In the genomic region with DNA sequence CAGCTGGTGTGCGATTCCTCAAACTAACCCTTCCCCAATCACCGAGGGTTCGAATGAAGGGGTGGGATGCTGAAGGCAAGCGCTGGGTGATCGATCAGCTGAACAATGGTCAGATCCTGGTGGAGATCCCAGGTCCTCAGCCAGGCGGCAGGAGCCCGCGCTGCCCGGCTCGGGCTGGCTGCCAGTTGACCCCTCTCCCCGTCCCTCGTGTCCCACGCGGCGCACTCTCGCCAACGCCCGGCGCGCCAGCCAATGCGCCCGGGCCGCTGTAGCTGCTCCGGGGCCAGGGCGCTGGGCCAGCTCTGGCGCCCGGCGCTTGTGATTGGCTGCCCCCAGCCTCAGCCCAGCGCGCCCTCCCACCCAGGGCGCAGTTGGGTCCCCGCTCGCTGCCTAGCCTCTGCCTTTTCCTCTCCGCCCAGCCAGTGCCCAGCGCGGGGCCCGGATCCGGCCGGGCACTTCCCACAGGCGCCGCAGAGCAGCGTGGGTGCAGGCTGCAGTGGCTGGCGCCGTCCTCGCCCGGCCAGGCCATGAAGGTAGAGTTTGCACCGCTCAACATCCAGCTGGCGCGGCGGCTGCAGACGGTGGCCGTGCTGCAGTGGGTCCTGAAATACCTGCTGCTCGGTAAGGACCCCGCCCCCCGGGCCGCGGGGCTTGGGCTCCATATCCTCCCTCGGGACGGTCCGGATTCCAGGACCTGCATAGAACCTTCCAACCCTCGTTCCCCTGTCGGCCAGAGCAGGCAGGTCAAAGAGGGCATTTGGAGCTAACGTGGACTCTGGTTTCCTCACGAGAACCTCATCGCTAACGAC, we compare ENCODE assay signal across 8 cellular contexts. TPM values are rescaled to one million over a fixed set of nuclear protein-coding genes. Genes with fewer than 3 reads are reported as not detected.
A peak's percentile ranks its signal among the peaks of the same experiment; 100 is the strongest.
DNase-seq lines count a peak whose midpoint lies in the region; ATAC-seq and TF ChIP-seq lines count a peak whose summit lies in the region.

A gene with protein sequence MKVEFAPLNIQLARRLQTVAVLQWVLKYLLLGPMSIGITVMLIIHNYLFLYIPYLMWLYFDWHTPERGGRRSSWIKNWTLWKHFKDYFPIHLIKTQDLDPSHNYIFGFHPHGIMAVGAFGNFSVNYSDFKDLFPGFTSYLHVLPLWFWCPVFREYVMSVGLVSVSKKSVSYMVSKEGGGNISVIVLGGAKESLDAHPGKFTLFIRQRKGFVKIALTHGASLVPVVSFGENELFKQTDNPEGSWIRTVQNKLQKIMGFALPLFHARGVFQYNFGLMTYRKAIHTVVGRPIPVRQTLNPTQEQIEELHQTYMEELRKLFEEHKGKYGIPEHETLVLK (plus strand): TSS at position 400 of the 809 bp plus-strand sequence. CDS start 128 bp downstream, at position 528.

- peak within 1 kb of the TSS; percentile 39 for H3K4me3 ChIP-seq in fibroblast of pulmonary artery (replicated peaks; ENCODE audit: low read depth, low read length)

- H3K4me1 Mint-ChIP-seq in MCF 10A (ENCODE audit: insufficient read depth, unreplicated experiment) = no peaks in the 10 kb centered on the region
- H3K4me1 Mint-ChIP-seq in naive B cell = peaks cover 6 to 12% (median 12%) of the 10 kb centered on the region in 3 donors

- in situ Hi-C loops in T47D (cut with HindIII; ENCODE audit: low pct_unique_long_range_greater_than_20kb, low sequenced_read_pairs) = no loop called here

- H3K36me3 Mint-ChIP-seq in MCF 10A (ENCODE audit: insufficient read depth, unreplicated experiment) (no peaks in the 10 kb centered on the region), naive B cell (no peaks in the 10 kb centered on the region)

- intact Hi-C loops in MCF 10A (cut with micrococcal nuclease) = no loop called here

- no peak for TF ChIP-seq CTCF in MCF 10A (IDR thresholded peaks at IDR 0.05; ENCODE audit: unreplicated experiment)
- no peak for TF ChIP-seq CTCF in fibroblast of pulmonary artery (IDR thresholded peaks at IDR 0.05; ENCODE audit: low read length, missing control alignments)

- POLR2A ChIA-PET in MCF 10A (lab: Yijun Ruan, JAX) = no interaction called here

- ATAC-seq in naive B cell (ENCODE audit: low read depth in 2 of 2) (peak; percentile 20 to 48), HG03097 (IDR thresholded peaks at IDR 0.05; ENCODE audit: low FRiP score, unreplicated experiment) (no peak)

- H3K9me3 Mint-ChIP-seq in MCF 10A (ENCODE audit: unreplicated experiment) = no peaks in the 10 kb centered on the region
- H3K9me3 Mint-ChIP-seq in naive B cell = peaks cover 0 to 5% (median 0%) of the 10 kb centered on the region in 7 donors

- H3K27me3 Mint-ChIP-seq in MCF 10A (ENCODE audit: insufficient read depth, unreplicated experiment) (peaks cover 36% of the 10 kb centered on the region), naive B cell (peaks cover 52 to 69% (median 68%) of the 10 kb centered on the region in 3 donors)

- H3K4me3 Mint-ChIP-seq in MCF 10A (ENCODE audit: unreplicated experiment) (no peak within 1 kb of the TSS), naive B cell (peak within 1 kb of the TSS; percentile 39 to 79 (median 70))

- BruUV-seq in MCF 10A (replicated peaks; lab: Mats Ljungman, UMichigan) = no TSS peak

- CTCF ChIA-PET in MCF 10A (lab: Yijun Ruan, JAX) = no interaction called here

- DNase-seq in T47D (ENCODE audit: low read depth in 1 of 2, low spot score in 1 of 2) (peak; percentile 44 to 46), MCF 10A (ENCODE audit: unreplicated experiment) (no peak), RPMI8226 (peak; percentile 4), fibroblast of pulmonary artery (ENCODE audit: low read depth) (peak; percentile 7), naive B cell (no peak), A172 (ENCODE audit: low spot score) (no peak), OCI-M1 (lab: John Stamatoyannopoulos, UW) (no peak)

- no peak within 1 kb of the TSS for H3K27ac Mint-ChIP-seq in MCF 10A (ENCODE audit: low read depth, unreplicated experiment)
- H3K27ac Mint-ChIP-seq in naive B cell = no peak within 1 kb of the TSS

RNA-seq across cellular contexts. Expression of the gene that starts here (rescaled TPM):
- not detected in 2 replicates for total RNA-seq in MCF 10A (2022)
- polyA plus RNA-seq in naive B cell (ENCODE audit: low read depth in 6 of 6) = not detected
- total RNA-seq in A172 (2014; rRNA removed; shearing (Covaris generic)) = not detected in 2 replicates

Comparison
In these comparisons a context has a peak if more than half of its experiments do, and no peak if none do; other contexts are left out.
1. DNase-seq: peak in T47D (2 of 2), RPMI8226 (single experiment) and fibroblast of pulmonary artery (single experiment); none in MCF 10A (single experiment), naive B cell (single experiment), A172 (single experiment) and OCI-M1 (single experiment).
2. Peak in ATAC-seq in naive B cell; RNA of the gene not detected or under 1 TPM.